ENCODE assay signal across 9 cellular contexts in genomic region chr22:23182289-23183106, GRCh38. TPM values are rescaled to one million over a fixed set of nuclear protein-coding genes. Genes with fewer than 3 reads are reported as not detected.
DNase-seq lines count a peak whose midpoint lies in the region; TF ChIP-seq lines count a peak whose summit lies in the region.
"Had no signal": no experiment of that assay in that cellular context is flagged by ENCODE, and none has a peak within 500 bp of the region (broad histone marks: within the 10 kb centered on the region; RNA-seq: fewer than 3 reads in every experiment).

No MANE protein-coding gene starts in this region.

- peak overlapping the region; percentile 76 to 89 (median 86) for H3K27ac ChIP-seq in esophagus muscularis mucosa (replicated peaks in 1 of 4)
- H3K27ac ChIP-seq in parathyroid adenoma: no peak overlapping the region

- H3K4me2 ChIP-seq in parathyroid adenoma (ENCODE audit: low read length): peak overlapping the region; percentile 51

- H3K4me1 ChIP-seq in esophagus muscularis mucosa (peaks cover 42 to 76% (median 71%) of the 10 kb centered on the region in 4 donors), parathyroid adenoma (peaks cover 12% of the 10 kb centered on the region)

- H3K9me3 ChIP-seq in esophagus muscularis mucosa: no peaks in the 10 kb centered on the region
- no peaks in the 10 kb centered on the region for H3K9me3 ChIP-seq in parathyroid adenoma (ENCODE audit: control insufficient read depth, low read length)

- TF ChIP-seq EP300 in esophagus muscularis mucosa (IDR thresholded peaks at IDR 0.05): no peak

- intact Hi-C loops in esophagus muscularis mucosa (cut with DNase I): no loop called here

- TF ChIP-seq POLR2A in esophagus muscularis mucosa (IDR thresholded peaks at IDR 0.05; ENCODE audit: low read depth): no peak

- H3K27me3 ChIP-seq in esophagus muscularis mucosa: no peaks in the 10 kb centered on the region
- no peaks in the 10 kb centered on the region for H3K27me3 ChIP-seq in parathyroid adenoma (ENCODE audit: control insufficient read depth, insufficient read depth, low read length)

- H3K36me3 ChIP-seq in esophagus muscularis mucosa (peaks cover 0 to 7% (median 0%) of the 10 kb centered on the region in 4 donors), parathyroid adenoma (ENCODE audit: control insufficient read depth, insufficient read depth, low read length) (no peaks in the 10 kb centered on the region)

- H2AFZ ChIP-seq in parathyroid adenoma: no peak overlapping the region

- peaks cover 2% of the 10 kb centered on the region for H3K79me2 ChIP-seq in parathyroid adenoma

- 44% methylated on average over 12 of the region's 13 CpGs for WGBS in esophagus muscularis mucosa

- no peak overlapping the region for H3K9ac ChIP-seq in parathyroid adenoma

- no peak for TF ChIP-seq CTCF in esophagus muscularis mucosa (IDR thresholded peaks at IDR 0.05)
- TF ChIP-seq CTCF in parathyroid adenoma (IDR thresholded peaks at IDR 0.05): no peak

- peak; percentile 28 for DNase-seq in GDM1 (lab: John Stamatoyannopoulos, UW)
- peak; percentile 35 to 68 for DNase-seq in NCI-H187 (lab: John Stamatoyannopoulos, UW)
- DNase-seq in activated CD8-positive, alpha-beta memory T cell treated with anti-CD3 and anti-CD28 coated beads for 24 hours: peak; percentile 79
- no peak for DNase-seq in esophagus muscularis mucosa (ENCODE audit: extremely low spot score)
- DNase-seq in NCI-H446 treated with DMSO at 0.1 percent for 48 hours (lab: John Stamatoyannopoulos, UW): no peak
- no peak for DNase-seq in SKM-1 treated with dmso at 0.1 percent for 144 hours (lab: John Stamatoyannopoulos, UW; ENCODE audit: unreplicated experiment)
- DNase-seq in DMS53 (lab: John Stamatoyannopoulos, UW): no peak

- peak overlapping the region; percentile 68 to 90 (median 69) for H3K4me3 ChIP-seq in esophagus muscularis mucosa
- peak overlapping the region; percentile 36 for H3K4me3 ChIP-seq in parathyroid adenoma (ENCODE audit: low read depth, low read length)

RNA-seq across cellular contexts. Expression of gene BCR, which starts 2.2 kb away (rescaled TPM):
- total RNA-seq in esophagus muscularis mucosa: 10 to 100 TPM; 35.7 to 58.5 (median 48.0) TPM

RNA-seq across cellular contexts. Expression of gene RAB36, which starts 37.2 kb away (rescaled TPM):
- 10 to 100 TPM in 1 of 4 donors, 1 to 10 TPM in 3; 5.0 to 10.8 (median 8.2) TPM for total RNA-seq in esophagus muscularis mucosa
- total RNA-seq: T-helper 2 cell treated with Interferon-gamma antibody and Interleukin-4, amounts not matched to agents 100 ng/mL and 5 ng/mL, for 36 hours had no signal

RNA-seq across cellular contexts. Expression of gene RSPH14, which starts 40.7 kb away (rescaled TPM):
- total RNA-seq in esophagus muscularis mucosa: under 1 TPM in 2 of 4 donors, not detected in 2; 0.33 to 0.80 TPM
- total RNA-seq: T-helper 2 cell treated with Interferon-gamma antibody and Interleukin-4, amounts not matched to agents 100 ng/mL and 5 ng/mL, for 36 hours had no signal

Comparison
In these comparisons a context has a peak if more than half of its experiments do, and no peak if none do; other contexts are left out.
1. DNase-seq: peak in GDM1 (single experiment), NCI-H187 (2 of 2) and activated CD8-positive, alpha-beta memory T cell treated with anti-CD3 and anti-CD28 coated beads for 24 hours (single experiment); none in esophagus muscularis mucosa (single experiment), NCI-H446 treated with DMSO at 0.1 percent for 48 hours (single experiment), SKM-1 treated with dmso at 0.1 percent for 144 hours (single experiment) and DMS53 (single experiment).